Comparison of ENCODE assay signal across 1 cellular context in the genomic region with DNA sequence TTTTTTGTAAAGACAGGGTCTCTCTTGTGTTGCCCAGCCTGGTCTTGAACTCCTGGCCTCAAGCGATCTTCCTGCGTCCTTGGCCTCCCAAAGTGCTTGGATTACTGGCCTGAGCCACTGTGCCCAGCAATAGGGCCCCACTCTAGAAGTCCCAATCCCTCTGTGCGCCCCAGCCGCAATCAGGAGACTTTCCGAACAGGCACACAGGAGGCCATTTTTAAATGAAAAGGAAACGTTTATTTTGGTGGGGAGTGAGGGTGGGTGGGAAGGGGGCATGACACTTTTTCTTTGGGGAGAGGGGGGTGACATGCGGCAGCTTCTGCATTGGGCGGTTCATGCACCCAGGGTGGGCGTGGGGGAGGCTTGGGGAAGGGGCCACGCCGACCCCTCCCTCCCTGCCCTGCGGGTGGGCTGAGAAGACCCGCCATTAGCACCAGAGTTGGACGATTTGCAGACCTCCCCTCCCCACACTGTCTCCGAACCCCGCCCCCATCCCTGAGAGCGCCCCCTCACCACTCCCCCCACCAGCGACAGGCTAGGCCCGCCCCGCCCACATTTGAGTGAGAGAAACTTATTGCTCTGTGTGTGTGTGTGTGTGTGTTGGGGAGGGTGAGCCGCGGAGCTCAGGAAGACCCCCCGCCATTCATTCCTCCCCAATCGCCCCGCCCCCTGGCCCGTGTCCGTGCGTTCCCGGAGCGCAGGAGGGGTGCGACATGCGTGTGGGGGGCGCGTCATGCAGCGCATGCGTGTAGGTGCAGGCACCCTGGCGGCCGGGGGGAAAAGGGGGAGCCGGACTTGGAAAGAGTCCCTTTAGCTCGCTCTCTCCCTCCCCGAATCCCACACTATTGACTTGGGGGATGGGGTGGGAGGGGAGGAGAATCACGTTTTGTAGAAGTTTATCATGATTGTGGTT.
TF ChIP-seq lines count a peak whose summit lies in the region.

No MANE protein-coding gene starts in this region.

TF ChIP-seq in HepG2, 621 proteins besides CTCF, POLR2A, EP300 and RAD21 (continued from another document):
- TF ChIP-seq, protein P1, sequence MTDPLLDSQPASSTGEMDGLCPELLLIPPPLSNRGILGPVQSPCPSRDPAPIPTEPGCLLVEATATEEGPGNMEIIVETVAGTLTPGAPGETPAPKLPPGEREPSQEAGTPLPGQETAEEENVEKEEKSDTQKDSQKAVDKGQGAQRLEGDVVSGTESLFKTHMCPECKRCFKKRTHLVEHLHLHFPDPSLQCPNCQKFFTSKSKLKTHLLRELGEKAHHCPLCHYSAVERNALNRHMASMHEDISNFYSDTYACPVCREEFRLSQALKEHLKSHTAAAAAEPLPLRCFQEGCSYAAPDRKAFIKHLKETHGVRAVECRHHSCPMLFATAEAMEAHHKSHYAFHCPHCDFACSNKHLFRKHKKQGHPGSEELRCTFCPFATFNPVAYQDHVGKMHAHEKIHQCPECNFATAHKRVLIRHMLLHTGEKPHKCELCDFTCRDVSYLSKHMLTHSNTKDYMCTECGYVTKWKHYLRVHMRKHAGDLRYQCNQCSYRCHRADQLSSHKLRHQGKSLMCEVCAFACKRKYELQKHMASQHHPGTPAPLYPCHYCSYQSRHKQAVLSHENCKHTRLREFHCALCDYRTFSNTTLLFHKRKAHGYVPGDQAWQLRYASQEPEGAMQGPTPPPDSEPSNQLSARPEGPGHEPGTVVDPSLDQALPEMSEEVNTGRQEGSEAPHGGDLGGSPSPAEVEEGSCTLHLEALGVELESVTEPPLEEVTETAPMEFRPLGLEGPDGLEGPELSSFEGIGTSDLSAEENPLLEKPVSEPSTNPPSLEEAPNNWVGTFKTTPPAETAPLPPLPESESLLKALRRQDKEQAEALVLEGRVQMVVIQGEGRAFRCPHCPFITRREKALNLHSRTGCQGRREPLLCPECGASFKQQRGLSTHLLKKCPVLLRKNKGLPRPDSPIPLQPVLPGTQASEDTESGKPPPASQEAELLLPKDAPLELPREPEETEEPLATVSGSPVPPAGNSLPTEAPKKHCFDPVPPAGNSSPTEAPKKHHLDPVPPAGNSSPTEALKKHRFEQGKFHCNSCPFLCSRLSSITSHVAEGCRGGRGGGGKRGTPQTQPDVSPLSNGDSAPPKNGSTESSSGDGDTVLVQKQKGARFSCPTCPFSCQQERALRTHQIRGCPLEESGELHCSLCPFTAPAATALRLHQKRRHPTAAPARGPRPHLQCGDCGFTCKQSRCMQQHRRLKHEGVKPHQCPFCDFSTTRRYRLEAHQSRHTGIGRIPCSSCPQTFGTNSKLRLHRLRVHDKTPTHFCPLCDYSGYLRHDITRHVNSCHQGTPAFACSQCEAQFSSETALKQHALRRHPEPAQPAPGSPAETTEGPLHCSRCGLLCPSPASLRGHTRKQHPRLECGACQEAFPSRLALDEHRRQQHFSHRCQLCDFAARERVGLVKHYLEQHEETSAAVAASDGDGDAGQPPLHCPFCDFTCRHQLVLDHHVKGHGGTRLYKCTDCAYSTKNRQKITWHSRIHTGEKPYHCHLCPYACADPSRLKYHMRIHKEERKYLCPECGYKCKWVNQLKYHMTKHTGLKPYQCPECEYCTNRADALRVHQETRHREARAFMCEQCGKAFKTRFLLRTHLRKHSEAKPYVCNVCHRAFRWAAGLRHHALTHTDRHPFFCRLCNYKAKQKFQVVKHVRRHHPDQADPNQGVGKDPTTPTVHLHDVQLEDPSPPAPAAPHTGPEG (CRISPR knock-in tag; IDR thresholded peaks at IDR 0.05): no peak
- TF ChIP-seq CREM (IDR thresholded peaks at IDR 0.05) (0 out of 2 replicates have a peak, but pooled peaks have one; percentile 15), CREM (CRISPR knock-in tag; IDR thresholded peaks at IDR 0.05) (no peak), ZNF790 (CRISPR knock-in tag; IDR thresholded peaks at IDR 0.05; ENCODE audit: borderline replicate concordance) (no peak)
